In the genomic region with DNA sequence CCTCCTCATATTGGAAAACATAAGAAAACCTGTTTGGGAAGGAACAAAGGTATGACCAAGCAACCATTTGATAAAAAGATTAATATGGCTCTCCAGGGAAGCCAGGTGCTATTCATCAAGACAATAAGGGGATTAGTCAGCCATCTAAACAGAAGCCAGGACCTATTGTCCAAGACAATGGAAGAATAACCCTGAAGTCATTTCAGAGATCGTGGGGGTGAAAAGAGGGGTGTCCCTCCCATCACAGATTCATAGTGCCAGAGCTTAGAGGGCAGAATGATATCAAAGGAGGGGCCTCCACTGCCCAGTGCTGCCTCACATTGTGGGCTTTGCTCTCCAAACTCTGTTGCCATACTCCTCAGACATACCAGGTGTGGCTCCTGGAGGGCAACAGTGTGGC, we compare ENCODE assay signal across 17 cellular contexts.
A peak's percentile ranks its signal among the peaks of the same experiment; 100 is the strongest.
DNase-seq lines count a peak whose midpoint lies in the region; ATAC-seq and TF ChIP-seq lines count a peak whose summit lies in the region.
"Had no signal": no experiment of that assay in that cellular context is flagged by ENCODE, and none has a peak within 500 bp of the region (broad histone marks: within the 10 kb centered on the region; RNA-seq: fewer than 3 reads in every experiment).

No MANE protein-coding gene starts in this region.

- no peak for TF ChIP-seq POLR2A in transverse colon (IDR thresholded peaks at IDR 0.05)

- H3K36me3 ChIP-seq in SK-N-MC (ENCODE audit: insufficient read depth, low read length) = no peaks in the 10 kb centered on the region
- no peaks in the 10 kb centered on the region for H3K36me3 ChIP-seq in fibroblast of lung (ENCODE audit: control insufficient read depth, insufficient read depth, low read length)
- H3K36me3 ChIP-seq in transverse colon = no peaks in the 10 kb centered on the region
- H3K36me3 ChIP-seq: thoracic aorta had no signal

- H3K36me3 Mint-ChIP-seq in activated naive CD8-positive, alpha-beta T cell treated with anti-CD3 and anti-CD28 coated beads for 36 hours = no peaks in the 10 kb centered on the region
- H3K36me3 Mint-ChIP-seq: mesothelial cell of epicardium had no signal

- 58% methylated on average over 1 of the region's 1 CpG for WGBS in right cardiac atrium
- WGBS in transverse colon (ENCODE audit: low coverage in 1 of 2), 2 donors = 73% methylated on average over 1 of the region's 1 CpG; no CpG with 5 or more reads in 1 of the 2 donors

- H3K27me3 ChIP-seq in right cardiac atrium (ENCODE audit: control insufficient read depth, insufficient read depth) (no peaks in the 10 kb centered on the region), fibroblast of lung (ENCODE audit: control insufficient read depth, insufficient read depth, low read length) (no peaks in the 10 kb centered on the region), transverse colon (no peaks in the 10 kb centered on the region)

- no peak for TF ChIP-seq CTCF in fibroblast of lung (conservative IDR thresholded peaks at IDR 0.05 in 1 of 2, IDR thresholded peaks at IDR 0.05 in 1 of 2; ENCODE audit: low read depth in 1 of 2, low read length in 2 of 2)
- no peak for TF ChIP-seq CTCF in transverse colon (IDR thresholded peaks at IDR 0.05)

- intact Hi-C loops in right cardiac atrium (cut with DNase I) (no loop called here), left cardiac atrium (cut with DNase I) (no loop called here), transverse colon (cut with DNase I; ENCODE audit: low total_unique reads) (no loop called here)

- H3K79me2 ChIP-seq in fibroblast of lung (ENCODE audit: control insufficient read depth, insufficient read depth, low read length) = no peaks in the 10 kb centered on the region

- no peak overlapping the region for H3K4me3 Mint-ChIP-seq in activated naive CD8-positive, alpha-beta T cell treated with anti-CD3 and anti-CD28 coated beads for 36 hours
- H3K4me3 Mint-ChIP-seq: activated naive CD4-positive, alpha-beta T cell treated with anti-CD3 and anti-CD28 coated beads for 36 hours; mesothelial cell of epicardium had no signal

- H3K9ac ChIP-seq in SK-N-MC (ENCODE audit: insufficient read length) (no peak overlapping the region), fibroblast of lung (ENCODE audit: insufficient read depth, low read length) (no peak overlapping the region)

- H3K9me3 ChIP-seq in right cardiac atrium (ENCODE audit: control insufficient read depth, low read length) (no peaks in the 10 kb centered on the region), SK-N-MC (ENCODE audit: low read depth, low read length) (no peaks in the 10 kb centered on the region), fibroblast of lung (ENCODE audit: control insufficient read depth, insufficient read depth, low read depth, low read length) (no peaks in the 10 kb centered on the region), transverse colon (no peaks in the 10 kb centered on the region)
- H3K9me3 ChIP-seq: thoracic aorta had no signal

- no peak overlapping the region for H3K4me2 ChIP-seq in fibroblast of lung (ENCODE audit: extremely low read depth, insufficient read depth, low read length)

- in situ Hi-C loops in transverse colon (cut with MboI; ENCODE audit: low pct_ligation_motif_present in 1 of 4, low pct_unique_long_range_greater_than_20kb in 1 of 4, low sequenced_read_pairs in 3 of 4) = no loop called here

- no peaks in the 10 kb centered on the region for H3K9me3 Mint-ChIP-seq in activated naive CD8-positive, alpha-beta T cell treated with anti-CD3 and anti-CD28 coated beads for 36 hours
- H3K9me3 Mint-ChIP-seq: activated naive CD4-positive, alpha-beta T cell treated with anti-CD3 and anti-CD28 coated beads for 36 hours had no signal

- H3K4me1 Mint-ChIP-seq in activated naive CD8-positive, alpha-beta T cell treated with anti-CD3 and anti-CD28 coated beads for 36 hours = peaks cover 34% of the 10 kb centered on the region

- H4K20me1 ChIP-seq in fibroblast of lung (ENCODE audit: control insufficient read depth, extremely low read depth, insufficient read depth, low read length) = no peaks in the 10 kb centered on the region

- ATAC-seq in right cardiac atrium (no peak), left cardiac atrium (no peak), GM21717 (IDR thresholded peaks at IDR 0.05; ENCODE audit: unreplicated experiment) (no peak)
- ATAC-seq: activated CD4-positive, CD25-positive, alpha-beta regulatory T cell treated with anti-CD3 and anti-CD28 coated beads, Interleukin-2, amount 50 U/mL, for 24 hours had no signal

- H2AFZ ChIP-seq in fibroblast of lung (ENCODE audit: low read length) = no peak overlapping the region

- H3K27ac Mint-ChIP-seq in activated naive CD8-positive, alpha-beta T cell treated with anti-CD3 and anti-CD28 coated beads for 36 hours = no peak overlapping the region
- H3K27ac Mint-ChIP-seq: activated naive CD4-positive, alpha-beta T cell treated with anti-CD3 and anti-CD28 coated beads for 36 hours; mesothelial cell of epicardium had no signal

- H3K4me1 ChIP-seq in right cardiac atrium (ENCODE audit: control insufficient read depth, insufficient read depth, low read length) = peaks cover 20% of the 10 kb centered on the region
- peaks cover 13% of the 10 kb centered on the region for H3K4me1 ChIP-seq in fibroblast of lung (ENCODE audit: control insufficient read depth, extremely low read depth, insufficient read depth, low read length)
- H3K4me1 ChIP-seq in transverse colon = peaks cover 23 to 55% (median 49%) of the 10 kb centered on the region in 4 donors

- no peaks in the 10 kb centered on the region for H3K27me3 Mint-ChIP-seq in activated naive CD8-positive, alpha-beta T cell treated with anti-CD3 and anti-CD28 coated beads for 36 hours

- TF ChIP-seq EP300 in transverse colon (IDR thresholded peaks at IDR 0.05; ENCODE audit: low read depth) = no peak

- no peak overlapping the region for H3K4me3 ChIP-seq in right cardiac atrium (ENCODE audit: low read length)
- no peak overlapping the region for H3K4me3 ChIP-seq in SK-N-MC
- no peak overlapping the region for H3K4me3 ChIP-seq in fibroblast of lung (replicated peaks in 1 of 4; ENCODE audit: control extremely low read depth in 1 of 4, insufficient read depth in 1 of 4, low read depth in 3 of 4, low read length in 4 of 4)
- H3K4me3 ChIP-seq in transverse colon = no peak overlapping the region
- H3K4me3 ChIP-seq: thoracic aorta had no signal

- DNase-seq in right cardiac atrium (no peak), left cardiac atrium (no peak), SK-N-MC (ENCODE audit: low read depth, low spot score) (no peak), fibroblast of lung (ENCODE audit: low read depth in 2 of 2) (no peak), transverse colon (no peak), EL (no peak)
- no peak for DNase-seq in activated naive CD8-positive, alpha-beta T cell treated with anti-CD3 and anti-CD28 coated beads for 36 hours
- DNase-seq: activated naive CD4-positive, alpha-beta T cell treated with anti-CD3 and anti-CD28 coated beads for 36 hours; kidney; nucleus accumbens; stimulated activated CD4-positive, alpha-beta T cell treated with anti-CD3 and anti-CD28 coated beads, Interleukin-4, amount 100 ng/mL, for 24 hours; stimulated activated CD8-positive, alpha-beta memory T cell treated with anti-CD3 and anti-CD28 coated beads, Interleukin-4, amount 100 ng/mL, for 48 hours; T-helper 2 cell had no signal

- H3K27ac ChIP-seq in right cardiac atrium (ENCODE audit: low read length) = peak overlapping the region; percentile 77
- peak overlapping the region; percentile 30 for H3K27ac ChIP-seq in SK-N-MC
- H3K27ac ChIP-seq in fibroblast of lung (ENCODE audit: insufficient read depth, low read length) = peak overlapping the region; percentile 2
- H3K27ac ChIP-seq in transverse colon = peak overlapping the region in 3 of 4 donors; percentile 6 to 88 (median 24)
- H3K27ac ChIP-seq: thoracic aorta had no signal

Comparison
In these comparisons a context has a peak if more than half of its experiments do, and no peak if none do; other contexts are left out.
1. H3K27ac ChIP-seq: peak in every context shown above with its lines; median percentile 77 in right cardiac atrium; 30 in SK-N-MC; 24 in transverse colon; 2 in fibroblast of lung.